1 cellular context compared by ENCODE assay signal in genomic region chr17:76343106-76343505, GRCh38.
TF ChIP-seq lines count a peak whose summit lies in the region.

No MANE protein-coding gene starts in this region.

TF ChIP-seq in SK-N-SH treated with all-trans-retinoic acid at 6 μM for 48 hours, 23 proteins besides CTCF, POLR2A, EP300 and RAD21 (continued from another document):
- TF ChIP-seq, protein P1, sequence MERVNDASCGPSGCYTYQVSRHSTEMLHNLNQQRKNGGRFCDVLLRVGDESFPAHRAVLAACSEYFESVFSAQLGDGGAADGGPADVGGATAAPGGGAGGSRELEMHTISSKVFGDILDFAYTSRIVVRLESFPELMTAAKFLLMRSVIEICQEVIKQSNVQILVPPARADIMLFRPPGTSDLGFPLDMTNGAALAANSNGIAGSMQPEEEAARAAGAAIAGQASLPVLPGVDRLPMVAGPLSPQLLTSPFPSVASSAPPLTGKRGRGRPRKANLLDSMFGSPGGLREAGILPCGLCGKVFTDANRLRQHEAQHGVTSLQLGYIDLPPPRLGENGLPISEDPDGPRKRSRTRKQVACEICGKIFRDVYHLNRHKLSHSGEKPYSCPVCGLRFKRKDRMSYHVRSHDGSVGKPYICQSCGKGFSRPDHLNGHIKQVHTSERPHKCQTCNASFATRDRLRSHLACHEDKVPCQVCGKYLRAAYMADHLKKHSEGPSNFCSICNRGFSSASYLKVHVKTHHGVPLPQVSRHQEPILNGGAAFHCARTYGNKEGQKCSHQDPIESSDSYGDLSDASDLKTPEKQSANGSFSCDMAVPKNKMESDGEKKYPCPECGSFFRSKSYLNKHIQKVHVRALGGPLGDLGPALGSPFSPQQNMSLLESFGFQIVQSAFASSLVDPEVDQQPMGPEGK (CRISPR knock-in tag; IDR thresholded peaks at IDR 0.05; ENCODE audit: borderline replicate concordance): no peak
- TF ChIP-seq ARNTL (CRISPR knock-in tag; IDR thresholded peaks at IDR 0.05; ENCODE audit: borderline replicate concordance, low read depth) (no peak), ZNF8 (CRISPR knock-in tag; IDR thresholded peaks at IDR 0.05) (no peak), ZNF565 (CRISPR knock-in tag; conservative IDR thresholded peaks at IDR 0.05; ENCODE audit: low read depth) (no peak), GLIS3 (CRISPR knock-in tag; IDR thresholded peaks at IDR 0.05) (no peak), TCF4 (CRISPR knock-in tag; IDR thresholded peaks at IDR 0.05; ENCODE audit: borderline replicate concordance) (no peak), ZC3H10 (CRISPR knock-in tag; IDR thresholded peaks at IDR 0.05) (no peak), CSDC2 (CRISPR knock-in tag; IDR thresholded peaks at IDR 0.05) (no peak), OSR1 (CRISPR knock-in tag; IDR thresholded peaks at IDR 0.05) (no peak), PPARA (CRISPR knock-in tag; IDR thresholded peaks at IDR 0.05; ENCODE audit: borderline replicate concordance) (no peak), ZFP30 (CRISPR knock-in tag; IDR thresholded peaks at IDR 0.05) (no peak), ZNF70 (CRISPR knock-in tag; IDR thresholded peaks at IDR 0.05) (no peak), TOX (CRISPR knock-in tag; IDR thresholded peaks at IDR 0.05; ENCODE audit: borderline replicate concordance) (no peak), BACH2 (CRISPR knock-in tag; IDR thresholded peaks at IDR 0.05; ENCODE audit: borderline replicate concordance) (no peak), SNAI2 (CRISPR knock-in tag; IDR thresholded peaks at IDR 0.05) (no peak)
- TF ChIP-seq, protein P2, sequence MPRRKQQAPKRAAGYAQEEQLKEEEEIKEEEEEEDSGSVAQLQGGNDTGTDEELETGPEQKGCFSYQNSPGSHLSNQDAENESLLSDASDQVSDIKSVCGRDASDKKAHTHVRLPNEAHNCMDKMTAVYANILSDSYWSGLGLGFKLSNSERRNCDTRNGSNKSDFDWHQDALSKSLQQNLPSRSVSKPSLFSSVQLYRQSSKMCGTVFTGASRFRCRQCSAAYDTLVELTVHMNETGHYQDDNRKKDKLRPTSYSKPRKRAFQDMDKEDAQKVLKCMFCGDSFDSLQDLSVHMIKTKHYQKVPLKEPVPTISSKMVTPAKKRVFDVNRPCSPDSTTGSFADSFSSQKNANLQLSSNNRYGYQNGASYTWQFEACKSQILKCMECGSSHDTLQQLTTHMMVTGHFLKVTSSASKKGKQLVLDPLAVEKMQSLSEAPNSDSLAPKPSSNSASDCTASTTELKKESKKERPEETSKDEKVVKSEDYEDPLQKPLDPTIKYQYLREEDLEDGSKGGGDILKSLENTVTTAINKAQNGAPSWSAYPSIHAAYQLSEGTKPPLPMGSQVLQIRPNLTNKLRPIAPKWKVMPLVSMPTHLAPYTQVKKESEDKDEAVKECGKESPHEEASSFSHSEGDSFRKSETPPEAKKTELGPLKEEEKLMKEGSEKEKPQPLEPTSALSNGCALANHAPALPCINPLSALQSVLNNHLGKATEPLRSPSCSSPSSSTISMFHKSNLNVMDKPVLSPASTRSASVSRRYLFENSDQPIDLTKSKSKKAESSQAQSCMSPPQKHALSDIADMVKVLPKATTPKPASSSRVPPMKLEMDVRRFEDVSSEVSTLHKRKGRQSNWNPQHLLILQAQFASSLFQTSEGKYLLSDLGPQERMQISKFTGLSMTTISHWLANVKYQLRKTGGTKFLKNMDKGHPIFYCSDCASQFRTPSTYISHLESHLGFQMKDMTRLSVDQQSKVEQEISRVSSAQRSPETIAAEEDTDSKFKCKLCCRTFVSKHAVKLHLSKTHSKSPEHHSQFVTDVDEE (CRISPR knock-in tag; IDR thresholded peaks at IDR 0.05): no peak
